Comparison of ENCODE assay signal across 16 cellular contexts in the genomic region with DNA sequence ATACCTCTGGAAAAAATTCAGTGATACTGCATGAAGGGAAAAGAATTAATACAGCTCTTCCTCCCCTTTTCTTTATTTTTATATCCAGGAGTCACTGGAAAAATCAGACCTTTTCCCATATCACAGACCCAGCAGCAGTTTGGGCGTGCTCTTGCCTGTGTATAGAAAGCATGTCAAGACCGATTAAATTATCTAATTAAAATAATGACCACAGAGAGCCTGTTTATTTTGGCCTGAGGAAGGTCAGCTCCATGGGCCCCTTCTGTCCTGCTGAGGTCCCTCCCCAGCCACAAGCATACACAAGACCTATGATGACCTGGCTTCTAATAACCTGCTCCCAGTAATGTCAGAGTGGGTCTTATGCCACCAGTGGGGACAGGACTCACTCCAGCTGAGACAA.
"Had no signal": no experiment of that assay in that cellular context is flagged by ENCODE, and none has a peak within 500 bp of the region (broad histone marks: within the 10 kb centered on the region; RNA-seq: fewer than 3 reads in every experiment).

No MANE protein-coding gene starts in this region.

- H3K27ac ChIP-seq: brain microvascular endothelial cell, esophagus muscularis mucosa, foreskin keratinocyte, pancreas had no signal

- H3K4me3 Mint-ChIP-seq: activated naive CD4-positive, alpha-beta T cell treated with anti-CD3 and anti-CD28 coated beads, Interleukin-2, amount 50 U/mL, for 24 hours; T-helper 2 cell treated with Interferon-gamma antibody and Interleukin-4, amounts not matched to agents 5 μg/mL and 100 μg/mL, for 36 hours had no signal

- H3K36me3 Mint-ChIP-seq: activated naive CD4-positive, alpha-beta T cell treated with anti-CD3 and anti-CD28 coated beads, Interleukin-2, amount 50 U/mL, for 24 hours had no signal

- H3K9me3 ChIP-seq: esophagus muscularis mucosa, left lung, pancreas, tibial nerve had no signal

- H3K4me3 ChIP-seq: esophagus muscularis mucosa, left lung, pancreas, skin epidermis, tibial nerve had no signal

- DNase-seq: activated CD4-positive, alpha-beta T cell treated with anti-CD3 and anti-CD28 coated beads, Interleukin-2, amount 50 U/mL, for 4 hours; activated CD4-positive, CD25-positive, alpha-beta regulatory T cell treated with anti-CD3 and anti-CD28 coated beads, Interleukin-2, amount 50 U/mL, for 72 hours; activated effector memory CD4-positive, alpha-beta T cell treated with Interleukin-2 at 50 U/mL for 16 hours; activated T-cell treated with anti-CD3 and anti-CD28 coated beads, Interleukin-2, amount 50 U/mL, for 1 hour; amniotic stem cell; brain microvascular endothelial cell; foreskin keratinocyte; head of caudate nucleus; left lung; mesendoderm; pancreas had no signal

- H3K27ac Mint-ChIP-seq: activated naive CD4-positive, alpha-beta T cell treated with anti-CD3 and anti-CD28 coated beads, Interleukin-2, amount 50 U/mL, for 24 hours; T-helper 2 cell treated with Interferon-gamma antibody and Interleukin-4, amounts not matched to agents 5 μg/mL and 100 μg/mL, for 36 hours had no signal

- H3K36me3 ChIP-seq: brain microvascular endothelial cell, esophagus muscularis mucosa, left lung, pancreas, tibial nerve had no signal

- H3K4me1 Mint-ChIP-seq: activated naive CD4-positive, alpha-beta T cell treated with anti-CD3 and anti-CD28 coated beads, Interleukin-2, amount 50 U/mL, for 24 hours had no signal

- H3K9me3 Mint-ChIP-seq: activated naive CD4-positive, alpha-beta T cell treated with anti-CD3 and anti-CD28 coated beads, Interleukin-2, amount 50 U/mL, for 24 hours; T-helper 2 cell treated with Interferon-gamma antibody and Interleukin-4, amounts not matched to agents 5 μg/mL and 100 μg/mL, for 36 hours had no signal

- H3K27me3 ChIP-seq: brain microvascular endothelial cell, esophagus muscularis mucosa, foreskin keratinocyte, left lung, pancreas, tibial nerve had no signal
